Comparison of ENCODE assay signal across 22 cellular contexts in genomic region chr2:180307096-180307495, GRCh38.
"Had no signal": no experiment of that assay in that cellular context is flagged by ENCODE, and none has a peak within 500 bp of the region (broad histone marks: within the 10 kb centered on the region; RNA-seq: fewer than 3 reads in every experiment).

No MANE protein-coding gene starts in this region.

- DNase-seq: IMR-90, Karpas-422, KG1, MM.1S, NCI-H1092 treated with DMSO at 0.1 percent for 48 hours, NCI-H1436, NCI-H187, NCI-H2029, NCI-H2081 treated with DMSO at 0.1 percent for 48 hours, NCI-H2171, NCI-H226, NCI-H446, NCI-H510A, NCI-H524 treated with DMSO at 0.1 percent for 48 hours, NCI-H69, NCI-H774, Right ventricle myocardium superior, RPMI8226, SIG-M5 had no signal

- H3K4me3 ChIP-seq: SJSA1, SK-N-MC had no signal

- ATAC-seq: HepG2 had no signal

- H3K27ac ChIP-seq: SJSA1, SK-N-MC had no signal

- H3K36me3 ChIP-seq: SJSA1 had no signal

- H3K4me1 ChIP-seq: SJSA1 had no signal

- H3K27me3 ChIP-seq: SJSA1 had no signal

- H3K9me3 ChIP-seq: SJSA1 had no signal
